Comparison of ENCODE assay signal across 10 cellular contexts in genomic region chr10:101065479-101066145, GRCh38. TPM values are rescaled to one million over a fixed set of nuclear protein-coding genes. Genes with fewer than 3 reads are reported as not detected.
DNase-seq lines count a peak whose midpoint lies in the region; ATAC-seq and TF ChIP-seq lines count a peak whose summit lies in the region.
"Had no signal": no experiment of that assay in that cellular context is flagged by ENCODE, and none has a peak within 500 bp of the region (broad histone marks: within the 10 kb centered on the region; RNA-seq: fewer than 3 reads in every experiment).

No MANE protein-coding gene starts in this region.

- no peaks in the 10 kb centered on the region for H3K79me2 ChIP-seq in MM.1S (ENCODE audit: low read length)

- TF ChIP-seq POLR2A in esophagus muscularis mucosa (IDR thresholded peaks at IDR 0.05; ENCODE audit: low read depth) (no peak), prostate gland (IDR thresholded peaks at IDR 0.05) (no peak)

- H2AFZ ChIP-seq in MM.1S (ENCODE audit: low read length), result peak overlapping the region; percentile 89; the same call in 1 of the 2 replicates

- H3K9me3 Mint-ChIP-seq in CD4-positive, alpha-beta T cell, result no peaks in the 10 kb centered on the region
- H3K9me3 Mint-ChIP-seq in activated T-cell treated with anti-CD3 and anti-CD28 coated beads, Interleukin-2, amount 50 U/mL, for 4 hours, result no peaks in the 10 kb centered on the region
- H3K9me3 Mint-ChIP-seq in activated CD4-positive, alpha-beta memory T cell treated with anti-CD3 and anti-CD28 coated beads, Interleukin-2, amount 10 ng/mL, durations not matched to agents 7 days and 5 days, result no peaks in the 10 kb centered on the region

- 83% methylated on average over 3 of the region's 3 CpGs for WGBS in esophagus muscularis mucosa
- 63% methylated on average over 3 of the region's 3 CpGs for WGBS in prostate gland

- no peaks in the 10 kb centered on the region for H3K9me2 ChIP-seq in MM.1S (replicated peaks; ENCODE audit: insufficient read depth, low read length)

- H3K9ac ChIP-seq in MM.1S (ENCODE audit: low read length), result peak overlapping the region; percentile 2; the same call in 1 of the 2 replicates

- peaks cover 2% of the 10 kb centered on the region for H3K36me3 Mint-ChIP-seq in CD4-positive, alpha-beta T cell (ENCODE audit: low read depth)
- H3K36me3 Mint-ChIP-seq in activated T-cell treated with anti-CD3 and anti-CD28 coated beads, Interleukin-2, amount 50 U/mL, for 4 hours (ENCODE audit: insufficient read depth), result no peaks in the 10 kb centered on the region
- no peaks in the 10 kb centered on the region for H3K36me3 Mint-ChIP-seq in activated CD4-positive, alpha-beta memory T cell treated with anti-CD3 and anti-CD28 coated beads, Interleukin-2, amount 10 ng/mL, durations not matched to agents 7 days and 5 days (ENCODE audit: low read depth)

- peak overlapping the region; percentile 96 for H3K4me2 ChIP-seq in MM.1S (ENCODE audit: low read depth, low read length)

- ATAC-seq in CD4-positive, alpha-beta T cell (ENCODE audit: poor library complexity), result no peak
- no peak for ATAC-seq in GM19452 (IDR thresholded peaks at IDR 0.05; ENCODE audit: unreplicated experiment)
- ATAC-seq in activated T-cell treated with anti-CD3 and anti-CD28 coated beads, Interleukin-2, amount 50 U/mL, for 4 hours, result no peak

- peaks cover 18% of the 10 kb centered on the region for H3K4me1 ChIP-seq in MM.1S (ENCODE audit: low read length)
- H3K4me1 ChIP-seq in esophagus muscularis mucosa, result peaks cover 46 to 66% (median 57%) of the 10 kb centered on the region in 4 donors
- H3K4me1 ChIP-seq in prostate gland (replicated peaks), result peaks cover 5% of the 10 kb centered on the region

- TF ChIP-seq CTCF in CD4-positive, alpha-beta T cell (IDR thresholded peaks at IDR 0.05), result no peak
- TF ChIP-seq CTCF in MM.1S (IDR thresholded peaks at IDR 0.05; ENCODE audit: low read length), result no peak
- no peak for TF ChIP-seq CTCF in esophagus muscularis mucosa (IDR thresholded peaks at IDR 0.05)
- no peak for TF ChIP-seq CTCF in prostate gland (IDR thresholded peaks at IDR 0.05)

- intact Hi-C loops in CD4-positive, alpha-beta T cell (cut with DNase I, micrococcal nuclease), result loop anchor here (5.0 to 10.0 kb wide), 3 partner anchors 33 to 289 kb away; partner anchors contain the start of genes PDZD7 (in 2 of the 2), SFXN3 (in 2 of the 2) and BTRC (in 1 of the 2)
- intact Hi-C loops in esophagus muscularis mucosa (cut with DNase I) (no loop called here), prostate gland (cut with DNase I) (loop anchor here (2.0 to 5.0 kb wide), 2 partner anchors 25 to 33 kb away; partner anchors contain the start of genes PDZD7 and SFXN3)

- no peak overlapping the region for H3K27ac Mint-ChIP-seq in CD4-positive, alpha-beta T cell
- no peak overlapping the region for H3K27ac Mint-ChIP-seq in activated CD4-positive, alpha-beta memory T cell treated with anti-CD3 and anti-CD28 coated beads, Interleukin-2, amount 10 ng/mL, durations not matched to agents 7 days and 5 days

- H3K27me3 ChIP-seq in CD4-positive, alpha-beta T cell (ENCODE audit: control insufficient read depth, insufficient read depth, low read length), result peaks cover 51% of the 10 kb centered on the region
- H3K27me3 ChIP-seq in MM.1S (replicated peaks; ENCODE audit: insufficient read depth, low read length), result no peaks in the 10 kb centered on the region
- H3K27me3 ChIP-seq in esophagus muscularis mucosa, result peaks cover 0 to 58% (median 35%) of the 10 kb centered on the region in 4 donors
- H3K27me3 ChIP-seq in prostate gland (replicated peaks; ENCODE audit: insufficient read depth), result no peaks in the 10 kb centered on the region

- no peaks in the 10 kb centered on the region for H4K20me1 ChIP-seq in MM.1S (ENCODE audit: insufficient read depth, low read length)

- H3K27me3 Mint-ChIP-seq in CD4-positive, alpha-beta T cell, result peaks cover 48% of the 10 kb centered on the region
- peaks cover 42% of the 10 kb centered on the region for H3K27me3 Mint-ChIP-seq in activated T-cell treated with anti-CD3 and anti-CD28 coated beads, Interleukin-2, amount 50 U/mL, for 4 hours (ENCODE audit: low read depth)
- peaks cover 46% of the 10 kb centered on the region for H3K27me3 Mint-ChIP-seq in activated CD4-positive, alpha-beta memory T cell treated with anti-CD3 and anti-CD28 coated beads, Interleukin-2, amount 10 ng/mL, durations not matched to agents 7 days and 5 days

- H3K36me3 ChIP-seq in MM.1S (replicated peaks; ENCODE audit: insufficient read depth, low read length) (no peaks in the 10 kb centered on the region), esophagus muscularis mucosa (no peaks in the 10 kb centered on the region), prostate gland (no peaks in the 10 kb centered on the region)

- DNase-seq in CD4-positive, alpha-beta T cell, result no peak
- DNase-seq in MM.1S (no peak), esophagus muscularis mucosa (ENCODE audit: extremely low spot score) (no peak), prostate gland (ENCODE audit: low spot score) (no peak)
- DNase-seq in activated T-cell treated with anti-CD3 and anti-CD28 coated beads, Interleukin-2, amount 50 U/mL, for 4 hours, result no peak
- DNase-seq in activated CD8-positive, alpha-beta memory T cell treated with anti-CD3 and anti-CD28 coated beads, Interleukin-2, amount 50 U/mL, for 4 hours, result no peak
- no peak for DNase-seq in activated CD4-positive, alpha-beta memory T cell treated with anti-CD3 and anti-CD28 coated beads, Interleukin-2, amount 10 ng/mL, durations not matched to agents 7 days and 5 days
- DNase-seq: cortex of kidney had no signal

- peaks cover 44% of the 10 kb centered on the region for H3K4me1 Mint-ChIP-seq in CD4-positive, alpha-beta T cell (ENCODE audit: low read depth)
- H3K4me1 Mint-ChIP-seq in activated T-cell treated with anti-CD3 and anti-CD28 coated beads, Interleukin-2, amount 50 U/mL, for 4 hours (ENCODE audit: low read depth), result peaks cover 28% of the 10 kb centered on the region
- H3K4me1 Mint-ChIP-seq in activated CD4-positive, alpha-beta memory T cell treated with anti-CD3 and anti-CD28 coated beads, Interleukin-2, amount 10 ng/mL, durations not matched to agents 7 days and 5 days, result peaks cover 37% of the 10 kb centered on the region

- TF ChIP-seq EP300 in esophagus muscularis mucosa (IDR thresholded peaks at IDR 0.05), result no peak

- no peak overlapping the region for H3K27ac ChIP-seq in CD4-positive, alpha-beta T cell (ENCODE audit: low read depth, low read length)
- H3K27ac ChIP-seq in MM.1S (ENCODE audit: low read length) (peak overlapping the region; percentile 15; the same call in 1 of the 2 replicates), esophagus muscularis mucosa (replicated peaks in 1 of 4) (peak overlapping the region; percentile 48 to 72 (median 57)), prostate gland (peak overlapping the region; percentile 82 to 85)
- H3K27ac ChIP-seq: SK-N-MC had no signal

- POLR2A ChIA-PET in CD4-positive, alpha-beta T cell (lab: Charles Lee), result interaction anchor here (2.5 kb wide), 1 partner anchor 23 kb away, joined by 24 read pairs; no protein-coding TSS in a partner anchor
- POLR2A ChIA-PET in activated CD4-positive, alpha-beta memory T cell treated with anti-CD3 and anti-CD28 coated beads, Interleukin-2, amount 10 ng/mL, durations not matched to agents 7 days and 5 days (lab: Charles Lee), result no interaction called here

- H3K4me3 Mint-ChIP-seq in CD4-positive, alpha-beta T cell, result peak overlapping the region; percentile 80
- H3K4me3 Mint-ChIP-seq in activated T-cell treated with anti-CD3 and anti-CD28 coated beads, Interleukin-2, amount 50 U/mL, for 4 hours, result no peak overlapping the region
- H3K4me3 Mint-ChIP-seq in activated CD4-positive, alpha-beta memory T cell treated with anti-CD3 and anti-CD28 coated beads, Interleukin-2, amount 10 ng/mL, durations not matched to agents 7 days and 5 days, result no peak overlapping the region

- peaks cover 17% of the 10 kb centered on the region; the same call in 1 of the 2 replicates for H3F3A ChIP-seq in MM.1S (ENCODE audit: insufficient read depth, low read length)

- CTCF ChIA-PET in CD4-positive, alpha-beta T cell (lab: Charles Lee), result interaction anchor here (1.0 to 4.3 kb wide), 5 partner anchors 15 to 47 kb away, joined by 3 to 28 read pairs (median 5); partner anchors contain the start of genes PDZD7 and SFXN3
- CTCF ChIA-PET in activated CD4-positive, alpha-beta memory T cell treated with anti-CD3 and anti-CD28 coated beads, Interleukin-2, amount 10 ng/mL, durations not matched to agents 7 days and 5 days (lab: Charles Lee), result interaction anchor here (1.2 to 23.6 kb wide), 6 partner anchors 8 to 76 kb away, joined by 3 to 515 read pairs (median 8); no protein-coding TSS in a partner anchor

- H3K4me3 ChIP-seq in MM.1S (ENCODE audit: low read length), result peak overlapping the region; percentile 73
- H3K4me3 ChIP-seq in esophagus muscularis mucosa, result peak overlapping the region; percentile 53 to 66 (median 56)
- H3K4me3 ChIP-seq in prostate gland, result peak overlapping the region; percentile 38 to 47
- H3K4me3 ChIP-seq: SK-N-MC had no signal

- no peaks in the 10 kb centered on the region for H3K9me3 ChIP-seq in CD4-positive, alpha-beta T cell (ENCODE audit: control insufficient read depth, low read length)
- H3K9me3 ChIP-seq in MM.1S (replicated peaks; ENCODE audit: insufficient read depth, low read length), result no peaks in the 10 kb centered on the region
- no peaks in the 10 kb centered on the region for H3K9me3 ChIP-seq in esophagus muscularis mucosa
- no peaks in the 10 kb centered on the region for H3K9me3 ChIP-seq in prostate gland

RNA-seq across cellular contexts. Expression of gene KAZALD1, which starts 3.8 kb away (rescaled TPM):
- not detected for total RNA-seq in CD4-positive, alpha-beta T cell
- 1 to 10 TPM; 1.0 to 4.0 (median 2.6) TPM for total RNA-seq in esophagus muscularis mucosa
- total RNA-seq in prostate gland, result 10 to 100 TPM in 1 of 2 donors, 1 to 10 TPM in 1; 9.8 to 24.4 TPM
- total RNA-seq in activated T-cell treated with anti-CD3 and anti-CD28 coated beads, Interleukin-2, amount 50 U/mL, for 4 hours, result under 1 TPM in 1 of 3 donors, not detected in 2; 0.19 TPM
- under 1 TPM; 0.35 to 0.53 TPM for total RNA-seq in activated CD4-positive, alpha-beta memory T cell treated with anti-CD3 and anti-CD28 coated beads, Interleukin-2, amount 10 ng/mL, durations not matched to agents 7 days and 5 days

RNA-seq across cellular contexts. Expression of gene SFXN3, which starts 34.6 kb away (rescaled TPM):
- 10 to 100 TPM; 43.2 to 48.3 TPM for total RNA-seq in CD4-positive, alpha-beta T cell
- total RNA-seq in esophagus muscularis mucosa (10 to 100 TPM; 40.9 to 95.5 (median 76.1) TPM), prostate gland (10 to 100 TPM; 20.7 to 65.4 TPM)
- total RNA-seq in activated T-cell treated with anti-CD3 and anti-CD28 coated beads, Interleukin-2, amount 50 U/mL, for 4 hours, result 1 to 10 TPM; 8.7 to 9.8 (median 9.7) TPM
- 10 to 100 TPM; 91.4 to 95.0 TPM for total RNA-seq in activated CD4-positive, alpha-beta memory T cell treated with anti-CD3 and anti-CD28 coated beads, Interleukin-2, amount 10 ng/mL, durations not matched to agents 7 days and 5 days

RNA-seq across cellular contexts. Expression of gene PDZD7, which starts 34.7 kb away (rescaled TPM):
- total RNA-seq in CD4-positive, alpha-beta T cell, result 1 to 10 TPM; 1.7 to 3.1 TPM
- total RNA-seq in esophagus muscularis mucosa, result under 1 TPM; under 0.01 to 0.75 (median 0.39) TPM
- 1 to 10 TPM in 1 of 2 donors, under 1 TPM in 1; 0.82 to 1.5 TPM for total RNA-seq in prostate gland
- total RNA-seq in activated T-cell treated with anti-CD3 and anti-CD28 coated beads, Interleukin-2, amount 50 U/mL, for 4 hours, result under 1 TPM in 2 of 3 donors, not detected in 1; 0.05 to 0.26 TPM
- 1 to 10 TPM; 1.1 to 1.9 TPM for total RNA-seq in activated CD4-positive, alpha-beta memory T cell treated with anti-CD3 and anti-CD28 coated beads, Interleukin-2, amount 10 ng/mL, durations not matched to agents 7 days and 5 days
